In genomic region chr10:2949948-2950354, GRCh38 we compare ENCODE assay signal across 1 cellular context.
TF ChIP-seq lines count a peak whose summit lies in the region.

No MANE protein-coding gene starts in this region.

TF ChIP-seq in H1, 55 proteins besides CTCF, POLR2A, EP300 and RAD21 (continued from another document):
- TF ChIP-seq CHD7 (IDR thresholded peaks at IDR 0.05; ENCODE audit: insufficient replicate concordance, low read length) (no peak), HDAC2 (IDR thresholded peaks at IDR 0.05; ENCODE audit: borderline replicate concordance in 1 of 2, low read depth in 2 of 2, low read length in 2 of 2) (no peak), ATF2 (IDR thresholded peaks at IDR 0.05; ENCODE audit: low read length) (no peak), BRCA1 (IDR thresholded peaks at IDR 0.05; ENCODE audit: low read depth, low read length) (no peak), ASH2L (IDR thresholded peaks at IDR 0.05; ENCODE audit: low read length) (no peak), RXRA (IDR thresholded peaks at IDR 0.05; ENCODE audit: insufficient read depth, low read depth, low read length) (no peak), SP1 (IDR thresholded peaks at IDR 0.05; ENCODE audit: low read depth, low read length) (no peak), SIN3A (conservative IDR thresholded peaks at IDR 0.05 in 1 of 2, IDR thresholded peaks at IDR 0.05 in 1 of 2; ENCODE audit: low read depth in 1 of 2, low read length in 2 of 2) (no peak), SP2 (IDR thresholded peaks at IDR 0.05; ENCODE audit: low read length) (no peak), E2F6 (IDR thresholded peaks at IDR 0.05) (no peak), RNF2 (IDR thresholded peaks at IDR 0.05; ENCODE audit: borderline replicate concordance, low read depth, low read length, missing control alignments, poor library complexity, severe bottlenecking) (no peak), SIX5 (IDR thresholded peaks at IDR 0.05; ENCODE audit: low read depth, low read length) (no peak)
